Comparison of ENCODE assay signal across 26 cellular contexts in the genomic region with DNA sequence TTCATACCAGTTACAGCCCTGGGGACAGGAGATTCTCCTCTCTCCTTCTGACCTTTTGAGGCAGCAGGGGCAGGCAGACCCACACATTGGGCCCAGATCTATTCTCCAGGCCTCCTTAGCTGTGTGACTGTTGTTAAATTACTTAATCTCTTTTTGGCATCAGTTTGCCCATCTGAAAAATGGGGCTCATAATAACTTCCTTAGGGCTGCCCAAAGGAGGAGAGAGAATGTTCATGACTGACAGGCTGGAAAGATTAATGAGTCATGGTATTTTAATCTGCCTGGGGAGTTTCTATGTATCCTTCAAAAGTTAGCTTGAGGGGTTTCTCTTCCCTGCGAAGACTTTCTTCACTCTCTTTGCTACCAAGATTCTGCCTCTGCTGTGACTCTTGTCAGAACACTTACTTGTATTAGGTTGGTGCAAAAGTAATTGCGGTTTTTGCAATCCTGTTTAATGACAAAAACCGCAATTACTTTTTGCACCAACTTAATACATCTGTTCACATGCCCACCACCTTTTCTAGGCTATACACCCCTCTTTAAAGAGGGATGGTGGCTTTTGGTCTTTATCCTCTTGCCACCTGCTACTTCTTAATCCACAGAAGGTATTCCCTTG.
DNase-seq lines count a peak whose midpoint lies in the region; ATAC-seq and TF ChIP-seq lines count a peak whose summit lies in the region.
"Had no signal": no experiment of that assay in that cellular context is flagged by ENCODE, and none has a peak within 500 bp of the region (broad histone marks: within the 10 kb centered on the region; RNA-seq: fewer than 3 reads in every experiment).

No MANE protein-coding gene starts in this region.

- H3K9me3 ChIP-seq in CD4-positive, alpha-beta T cell (ENCODE audit: control insufficient read depth, low read length) = no peaks in the 10 kb centered on the region
- H3K9me3 ChIP-seq: ascending aorta, BE2C, gastrocnemius medialis, right atrium auricular region had no signal

- TF ChIP-seq CTCF in CD4-positive, alpha-beta T cell (IDR thresholded peaks at IDR 0.05) = no peak

- CTCF ChIA-PET in activated CD4-positive, alpha-beta T cell treated with anti-CD3 and anti-CD28 coated beads for 36 hours (lab: Charles Lee) = interaction anchor here (0.7 to 1.0 kb wide), 2 partner anchors 46 to 390 kb away, joined by 3 read pairs; no protein-coding TSS in a partner anchor
- CTCF ChIA-PET in activated CD4-positive, alpha-beta T cell treated with anti-CD3 and anti-CD28 coated beads, Interleukin-2, amount 10 ng/mL, durations not matched to agents 7 days and 5 days (lab: Charles Lee) = interaction anchor here (1.4 kb wide), 1 partner anchor 13 kb away, joined by 4 read pairs; no protein-coding TSS in a partner anchor
- CTCF ChIA-PET in CD4-positive, alpha-beta T cell (lab: Charles Lee) = interaction anchor here (0.7 kb wide), 1 partner anchor 88 kb away, joined by 3 read pairs; no protein-coding TSS in a partner anchor
- CTCF ChIA-PET in T-cell (lab: Charles Lee) = interaction anchor here (0.5 to 1.0 kb wide), 3 partner anchors 9 to 76 kb away, joined by 3 to 10 read pairs (median 3); no protein-coding TSS in a partner anchor

- peaks cover 84% of the 10 kb centered on the region for H3K4me1 Mint-ChIP-seq in activated CD4-positive, alpha-beta T cell treated with anti-CD3 and anti-CD28 coated beads for 36 hours
- peaks cover 84% of the 10 kb centered on the region for H3K4me1 Mint-ChIP-seq in activated CD4-positive, alpha-beta T cell treated with anti-CD3 and anti-CD28 coated beads, Interleukin-2, amount 10 ng/mL, durations not matched to agents 7 days and 5 days
- H3K4me1 Mint-ChIP-seq in CD4-positive, alpha-beta T cell (ENCODE audit: low read depth) = peaks cover 44% of the 10 kb centered on the region
- H3K4me1 Mint-ChIP-seq in T-cell = peaks cover 41 to 87% (median 76%) of the 10 kb centered on the region in 3 donors
- H3K4me1 Mint-ChIP-seq in memory B cell = peaks cover 51% of the 10 kb centered on the region

- intact Hi-C loops in activated CD4-positive, alpha-beta T cell treated with anti-CD3 and anti-CD28 coated beads for 36 hours (cut with DNase I, micrococcal nuclease) = loop anchor here in 1 of 2 experiments (5.0 kb wide), 1 partner anchor 1372 kb away; no protein-coding TSS in a partner anchor
- intact Hi-C loops in CD4-positive, alpha-beta T cell (cut with DNase I, micrococcal nuclease) = loop anchor here in 1 of 2 experiments (5.0 kb wide), 1 partner anchor 88 kb away; no protein-coding TSS in a partner anchor
- intact Hi-C loops in left ventricle myocardium superior (cut with micrococcal nuclease) = no loop called here

- POLR2A ChIA-PET in activated CD4-positive, alpha-beta T cell treated with anti-CD3 and anti-CD28 coated beads for 36 hours (lab: Charles Lee) = no interaction called here
- POLR2A ChIA-PET in activated CD4-positive, alpha-beta T cell treated with anti-CD3 and anti-CD28 coated beads, Interleukin-2, amount 10 ng/mL, durations not matched to agents 7 days and 5 days (lab: Charles Lee) = no interaction called here
- POLR2A ChIA-PET in CD4-positive, alpha-beta T cell (lab: Charles Lee) = no interaction called here
- POLR2A ChIA-PET in T-cell (lab: Charles Lee) = no interaction called here

- H3K27me3 Mint-ChIP-seq in activated CD4-positive, alpha-beta T cell treated with anti-CD3 and anti-CD28 coated beads for 36 hours = no peaks in the 10 kb centered on the region
- no peaks in the 10 kb centered on the region for H3K27me3 Mint-ChIP-seq in activated CD4-positive, alpha-beta T cell treated with anti-CD3 and anti-CD28 coated beads, Interleukin-2, amount 10 ng/mL, durations not matched to agents 7 days and 5 days
- no peaks in the 10 kb centered on the region for H3K27me3 Mint-ChIP-seq in CD4-positive, alpha-beta T cell
- H3K27me3 Mint-ChIP-seq in T-cell (no peaks in the 10 kb centered on the region), memory B cell (no peaks in the 10 kb centered on the region)

- H3K9me3 Mint-ChIP-seq in activated CD4-positive, alpha-beta T cell treated with anti-CD3 and anti-CD28 coated beads for 36 hours (ENCODE audit: low read depth) = no peaks in the 10 kb centered on the region
- H3K9me3 Mint-ChIP-seq in activated CD4-positive, alpha-beta T cell treated with anti-CD3 and anti-CD28 coated beads, Interleukin-2, amount 10 ng/mL, durations not matched to agents 7 days and 5 days = peaks cover 4% of the 10 kb centered on the region
- no peaks in the 10 kb centered on the region for H3K9me3 Mint-ChIP-seq in CD4-positive, alpha-beta T cell
- H3K9me3 Mint-ChIP-seq in T-cell = no peaks in the 10 kb centered on the region
- no peaks in the 10 kb centered on the region for H3K9me3 Mint-ChIP-seq in memory B cell
- H3K9me3 Mint-ChIP-seq: T-helper 2 cell treated with Interferon-gamma antibody and Interleukin-4, amounts not matched to agents 5 μg/mL and 100 μg/mL, for 36 hours had no signal

- peaks cover 64% of the 10 kb centered on the region for H3K36me3 Mint-ChIP-seq in activated CD4-positive, alpha-beta T cell treated with anti-CD3 and anti-CD28 coated beads for 36 hours (ENCODE audit: low read depth)
- peaks cover 64% of the 10 kb centered on the region for H3K36me3 Mint-ChIP-seq in activated CD4-positive, alpha-beta T cell treated with anti-CD3 and anti-CD28 coated beads, Interleukin-2, amount 10 ng/mL, durations not matched to agents 7 days and 5 days (ENCODE audit: low read depth)
- H3K36me3 Mint-ChIP-seq in CD4-positive, alpha-beta T cell (ENCODE audit: low read depth) = peaks cover 26% of the 10 kb centered on the region
- H3K36me3 Mint-ChIP-seq in T-cell (peaks cover 39% of the 10 kb centered on the region), memory B cell (peaks cover 29% of the 10 kb centered on the region)

- peak overlapping the region; percentile 99 for H3K27ac Mint-ChIP-seq in activated CD4-positive, alpha-beta T cell treated with anti-CD3 and anti-CD28 coated beads for 36 hours
- H3K27ac Mint-ChIP-seq in activated CD4-positive, alpha-beta T cell treated with anti-CD3 and anti-CD28 coated beads, Interleukin-2, amount 10 ng/mL, durations not matched to agents 7 days and 5 days = no peak overlapping the region
- peak overlapping the region; percentile 71 for H3K27ac Mint-ChIP-seq in CD4-positive, alpha-beta T cell
- H3K27ac Mint-ChIP-seq in T-cell = peak overlapping the region; percentile 23 to 81
- peak overlapping the region; percentile 95 for H3K27ac Mint-ChIP-seq in memory B cell

- H3K27me3 ChIP-seq in CD4-positive, alpha-beta T cell (ENCODE audit: control insufficient read depth, insufficient read depth, low read length) = no peaks in the 10 kb centered on the region
- H3K27me3 ChIP-seq: ascending aorta, BE2C, gastrocnemius medialis, right atrium auricular region had no signal

- no peak for DNase-seq in activated CD4-positive, alpha-beta T cell treated with anti-CD3 and anti-CD28 coated beads for 36 hours
- DNase-seq in activated CD4-positive, alpha-beta T cell treated with anti-CD3 and anti-CD28 coated beads, Interleukin-2, amount 10 ng/mL, durations not matched to agents 7 days and 5 days = no peak
- no peak for DNase-seq in CD4-positive, alpha-beta T cell
- DNase-seq in T-cell (no peak), memory B cell (ENCODE audit: low spot score in 2 of 2) (no peak), kidney glomerular epithelial cell (lab: John Stamatoyannopoulos, UW) (no peak), left ventricle myocardium superior (no peak)
- DNase-seq: activated effector memory CD4-positive, alpha-beta T cell treated with Interleukin-2 at 50 U/mL for 16 hours; BE2C; DMS153; effector CD4-positive, alpha-beta T cell; erythroblast; gastrocnemius medialis; GF-D8; GOT3; hypothalamus; KG1; mammary epithelial cell; NCI-H2171 treated with DMSO at 0.1 percent for 48 hours; NCI-H748 treated with DMSO at 0.1 percent for 48 hours; stimulated activated CD8-positive, alpha-beta memory T cell treated with anti-CD3 and anti-CD28 coated beads, Interleukin-4, amount 100 ng/mL, for 48 hours; WERI-Rb-1 had no signal

- no peak overlapping the region for H3K27ac ChIP-seq in CD4-positive, alpha-beta T cell (ENCODE audit: low read depth, low read length)
- H3K27ac ChIP-seq: ascending aorta, right atrium auricular region, WERI-Rb-1 had no signal

- no peak for ATAC-seq in activated CD4-positive, alpha-beta T cell treated with anti-CD3 and anti-CD28 coated beads for 36 hours
- no peak for ATAC-seq in CD4-positive, alpha-beta T cell (ENCODE audit: poor library complexity)
- no peak for ATAC-seq in T-cell (replicated peaks in 1 of 4)
- ATAC-seq in memory B cell (ENCODE audit: low read depth) = no peak
- no peak for ATAC-seq in left ventricle myocardium superior
- no peak for ATAC-seq in HG03457 (IDR thresholded peaks at IDR 0.05; ENCODE audit: unreplicated experiment)
- ATAC-seq: gastrocnemius medialis had no signal

- H3K4me3 Mint-ChIP-seq in activated CD4-positive, alpha-beta T cell treated with anti-CD3 and anti-CD28 coated beads for 36 hours = no peak overlapping the region
- no peak overlapping the region for H3K4me3 Mint-ChIP-seq in activated CD4-positive, alpha-beta T cell treated with anti-CD3 and anti-CD28 coated beads, Interleukin-2, amount 10 ng/mL, durations not matched to agents 7 days and 5 days
- H3K4me3 Mint-ChIP-seq in CD4-positive, alpha-beta T cell = no peak overlapping the region
- H3K4me3 Mint-ChIP-seq in T-cell (no peak overlapping the region), memory B cell (no peak overlapping the region)
- H3K4me3 Mint-ChIP-seq: T-helper 2 cell treated with Interferon-gamma antibody and Interleukin-4, amounts not matched to agents 5 μg/mL and 100 μg/mL, for 36 hours had no signal
